ENCODE assay signal across 12 cellular contexts in genomic region chr1:214957330-214958137, GRCh38.
A peak's percentile ranks its signal among the peaks of the same experiment; 100 is the strongest.
DNase-seq lines count a peak whose midpoint lies in the region; TF ChIP-seq lines count a peak whose summit lies in the region.
"Had no signal": no experiment of that assay in that cellular context is flagged by ENCODE, and none has a peak within 500 bp of the region (broad histone marks: within the 10 kb centered on the region; RNA-seq: fewer than 3 reads in every experiment).

No MANE protein-coding gene starts in this region.

- no peaks in the 10 kb centered on the region for H3K36me3 Mint-ChIP-seq in activated CD4-positive, alpha-beta T cell treated with anti-CD3 and anti-CD28 coated beads, Interleukin-2, amount 10 ng/mL, durations not matched to agents 24 days and 14 days (ENCODE audit: low read depth)
- H3K36me3 Mint-ChIP-seq: activated naive CD4-positive, alpha-beta T cell treated with anti-CD3 and anti-CD28 coated beads, Interleukin-2, amount 50 U/mL, for 72 hours had no signal

- H3K9ac ChIP-seq in NT2/D1 (ENCODE audit: insufficient read length, low read depth) (no peak overlapping the region), trophoblast cell (ENCODE audit: low read length) (no peak overlapping the region)

- no peak overlapping the region for H3K27ac Mint-ChIP-seq in activated CD4-positive, alpha-beta T cell treated with anti-CD3 and anti-CD28 coated beads, Interleukin-2, amount 10 ng/mL, durations not matched to agents 24 days and 14 days
- H3K27ac Mint-ChIP-seq: activated naive CD4-positive, alpha-beta T cell treated with anti-CD3 and anti-CD28 coated beads, Interleukin-2, amount 50 U/mL, for 72 hours had no signal

- H3K79me2 ChIP-seq in trophoblast cell (ENCODE audit: control insufficient read depth, insufficient read depth, low read length, poor library complexity), result no peaks in the 10 kb centered on the region

- no peak overlapping the region for H3K4me2 ChIP-seq in trophoblast cell (ENCODE audit: low read length)

- H3K79me1 ChIP-seq in trophoblast cell (ENCODE audit: low read length), result no peaks in the 10 kb centered on the region

- H3K4ac ChIP-seq in trophoblast cell (ENCODE audit: low read depth, low read length), result no peak overlapping the region

- H3K4me1 ChIP-seq in NT2/D1 (ENCODE audit: insufficient read depth, insufficient read length), result no peaks in the 10 kb centered on the region
- H3K4me1 ChIP-seq in trophoblast cell (ENCODE audit: control insufficient read depth in 1 of 2, insufficient read depth in 2 of 2, low read length in 2 of 2), result peaks cover 0 to 2% of the 10 kb centered on the region in 2 experiments
- H3K4me1 ChIP-seq: heart right ventricle had no signal

- no peaks in the 10 kb centered on the region for H3K27me3 Mint-ChIP-seq in activated CD4-positive, alpha-beta T cell treated with anti-CD3 and anti-CD28 coated beads, Interleukin-2, amount 10 ng/mL, durations not matched to agents 24 days and 14 days

- no peak overlapping the region for H3K27ac ChIP-seq in trophoblast cell (ENCODE audit: low read depth, low read length)
- H3K27ac ChIP-seq: neutrophil had no signal

- no peak overlapping the region for H3K23ac ChIP-seq in trophoblast cell (ENCODE audit: low read length)

- no peak overlapping the region for H2AFZ ChIP-seq in trophoblast cell (ENCODE audit: insufficient read depth, low read length, poor library complexity)

- intact Hi-C loops in activated CD4-positive, alpha-beta T cell treated with anti-CD3 and anti-CD28 coated beads, Interleukin-2, amount 10 ng/mL, durations not matched to agents 24 days and 14 days (cut with micrococcal nuclease), result no loop called here

- H3K9me3 ChIP-seq in NT2/D1 (ENCODE audit: insufficient read depth, low read length) (no peaks in the 10 kb centered on the region), trophoblast cell (ENCODE audit: insufficient read depth, low read depth, low read length) (peaks cover 1% of the 10 kb centered on the region)
- H3K9me3 ChIP-seq: neutrophil had no signal

- no peak overlapping the region for H2BK5ac ChIP-seq in trophoblast cell (ENCODE audit: low read depth, low read length, poor library complexity)

- no peak overlapping the region for H3K4me3 Mint-ChIP-seq in activated CD4-positive, alpha-beta T cell treated with anti-CD3 and anti-CD28 coated beads, Interleukin-2, amount 10 ng/mL, durations not matched to agents 24 days and 14 days

- DNase-seq in GF-D8 (lab: John Stamatoyannopoulos, UW), result peak; percentile 20
- peak; percentile 9 for DNase-seq in NT2/D1 (ENCODE audit: low read depth, low spot score)
- DNase-seq in choroid plexus epithelial cell (ENCODE audit: low read depth), result peak; percentile 99
- DNase-seq in trophoblast cell, result peak; percentile 90 to 93
- no peak for DNase-seq in NCI-H1694 (lab: John Stamatoyannopoulos, UW)
- DNase-seq in NCI-H526 treated with DMSO at 0.1 percent for 48 hours (lab: John Stamatoyannopoulos, UW), result no peak
- DNase-seq in GM10266 (ENCODE audit: extremely low spot score), result no peak
- DNase-seq in activated CD4-positive, alpha-beta T cell treated with anti-CD3 and anti-CD28 coated beads, Interleukin-2, amount 10 ng/mL, durations not matched to agents 24 days and 14 days, result no peak
- DNase-seq: heart right ventricle, NCI-H510A treated with DMSO at 0.1 percent for 48 hours had no signal

- no peak overlapping the region for H2BK120ac ChIP-seq in trophoblast cell (ENCODE audit: insufficient read depth, low read length, poor library complexity)

- H2BK12ac ChIP-seq in trophoblast cell (ENCODE audit: low read length), result no peak overlapping the region

- H3K18ac ChIP-seq in trophoblast cell (ENCODE audit: low read length), result no peak overlapping the region

- TF ChIP-seq CTCF in choroid plexus epithelial cell (conservative IDR thresholded peaks at IDR 0.05; ENCODE audit: low read depth, low read length), result no peak
- no peak for TF ChIP-seq CTCF in GM10266 (IDR thresholded peaks at IDR 0.05; ENCODE audit: control insufficient read depth, insufficient read depth, low read depth, missing control alignments)

- no CpG with 5 or more reads among the region's 8 CpGs for WGBS in trophoblast cell (ENCODE audit: extremely low coverage, insufficient coverage, insufficient read length)

- no peak overlapping the region for H4K8ac ChIP-seq in trophoblast cell (ENCODE audit: low read depth, low read length)

- no peak overlapping the region for H3K14ac ChIP-seq in trophoblast cell (ENCODE audit: low read length)

- H3K9me3 Mint-ChIP-seq in activated CD4-positive, alpha-beta T cell treated with anti-CD3 and anti-CD28 coated beads, Interleukin-2, amount 10 ng/mL, durations not matched to agents 24 days and 14 days, result no peaks in the 10 kb centered on the region
- H3K9me3 Mint-ChIP-seq: activated naive CD4-positive, alpha-beta T cell treated with anti-CD3 and anti-CD28 coated beads, Interleukin-2, amount 50 U/mL, for 72 hours had no signal

- H3K27me3 ChIP-seq in NT2/D1 (ENCODE audit: insufficient read depth, insufficient read length) (no peaks in the 10 kb centered on the region), trophoblast cell (ENCODE audit: insufficient read depth, low read length) (no peaks in the 10 kb centered on the region)
- H3K27me3 ChIP-seq: heart right ventricle, neutrophil had no signal

- H3K36me3 ChIP-seq in NT2/D1 (ENCODE audit: insufficient read depth, insufficient read length, low read length) (no peaks in the 10 kb centered on the region), trophoblast cell (ENCODE audit: control insufficient read depth in 1 of 2, insufficient read depth in 2 of 2, low read length in 2 of 2) (no peaks in the 10 kb centered on the region)
- H3K36me3 ChIP-seq: heart right ventricle, neutrophil had no signal

- H3K4me3 ChIP-seq in NT2/D1 (ENCODE audit: insufficient read length, low read depth), result no peak overlapping the region
- H3K4me3 ChIP-seq in choroid plexus epithelial cell (ENCODE audit: low read depth, low read length), result peak overlapping the region; percentile 5
- H3K4me3 ChIP-seq in trophoblast cell (ENCODE audit: low read depth, low read length), result no peak overlapping the region
- H3K4me3 ChIP-seq: heart right ventricle had no signal

- no peak overlapping the region for H4K12ac ChIP-seq in trophoblast cell (ENCODE audit: low read depth, low read length)

- H4K91ac ChIP-seq in trophoblast cell (ENCODE audit: low read depth, low read length), result no peak overlapping the region

- no peaks in the 10 kb centered on the region for H3K4me1 Mint-ChIP-seq in activated CD4-positive, alpha-beta T cell treated with anti-CD3 and anti-CD28 coated beads, Interleukin-2, amount 10 ng/mL, durations not matched to agents 24 days and 14 days

- H2AK5ac ChIP-seq in trophoblast cell (ENCODE audit: low read length), result no peak overlapping the region

Comparison
In these comparisons a context has a peak if more than half of its experiments do, and no peak if none do; other contexts are left out.
1. DNase-seq: peak in GF-D8 (single experiment), NT2/D1 (single experiment), choroid plexus epithelial cell (single experiment) and trophoblast cell (2 of 2); none in NCI-H1694 (single experiment), NCI-H526 treated with DMSO at 0.1 percent for 48 hours (single experiment), GM10266 (single experiment) and activated CD4-positive, alpha-beta T cell treated with anti-CD3 and anti-CD28 coated beads, Interleukin-2, amount 10 ng/mL, durations not matched to agents 24 days and 14 days (single experiment).